Comparison of ENCODE assay signal across 9 cellular contexts in the genomic region with DNA sequence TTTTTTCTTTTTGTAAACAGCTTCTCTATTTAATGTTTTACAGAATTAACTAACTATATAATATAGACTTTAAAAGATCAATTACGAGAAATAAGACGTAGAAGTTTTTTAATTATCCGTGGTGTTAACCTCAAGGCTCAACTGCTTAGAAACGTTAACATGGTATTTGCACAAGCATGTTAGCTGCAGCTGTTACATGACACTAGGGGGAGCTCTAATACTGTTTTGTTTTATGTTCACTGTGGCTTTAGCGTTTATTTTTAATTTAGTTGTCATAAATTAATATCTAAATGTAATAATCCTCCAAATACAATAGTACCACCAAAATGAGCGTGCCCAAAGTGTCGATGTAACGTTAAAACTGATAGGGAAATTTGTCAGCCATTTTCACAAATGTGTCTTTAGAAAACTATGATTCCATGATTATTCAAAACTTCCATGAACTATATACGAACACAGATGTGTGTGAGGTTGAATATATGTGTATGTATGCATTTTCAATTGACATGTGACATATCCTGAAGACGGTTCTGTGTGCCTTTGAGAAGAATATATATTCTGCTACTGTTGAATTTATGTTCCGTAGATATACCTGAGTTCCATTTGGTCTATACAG.
A peak's percentile ranks its signal among the peaks of the same experiment; 100 is the strongest.
DNase-seq lines count a peak whose midpoint lies in the region; ATAC-seq, FAIRE-seq and TF ChIP-seq lines count a peak whose summit lies in the region.
"Had no signal": no experiment of that assay in that cellular context is flagged by ENCODE, and none has a peak within 500 bp of the region (broad histone marks: within the 10 kb centered on the region; RNA-seq: fewer than 3 reads in every experiment).

No MANE protein-coding gene starts in this region.

- no peaks in the 10 kb centered on the region for H3K4me1 Mint-ChIP-seq in activated T-cell treated with anti-CD3 and anti-CD28 coated beads, Interleukin-2, amount 50 U/mL, for 72 hours (ENCODE audit: low read depth)

- H2AFZ ChIP-seq in K562 (ENCODE audit: low read depth, low read length), result no peak overlapping the region

- H3K9me1 ChIP-seq in K562 (ENCODE audit: control insufficient read depth, insufficient read depth, low read length), result no peaks in the 10 kb centered on the region

- H3K27ac Mint-ChIP-seq in activated T-cell treated with anti-CD3 and anti-CD28 coated beads, Interleukin-2, amount 50 U/mL, for 72 hours, result no peak overlapping the region

- H3K4me1 ChIP-seq in K562 (replicated peaks in 1 of 2; ENCODE audit: control insufficient read depth in 2 of 2, insufficient read depth in 2 of 2, low read length in 2 of 2) (no peaks in the 10 kb centered on the region), liver (ENCODE audit: control insufficient read depth in 4 of 4, insufficient read depth in 4 of 4, low read length in 3 of 4) (no peaks in the 10 kb centered on the region)
- H3K4me1 ChIP-seq: BLaER1 treated with 17β-estradiol and CSF1 and Interleukin-3, amounts not matched to agents 10 nM and 100 nM had no signal

- DNase-seq in NCI-H1436 (lab: John Stamatoyannopoulos, UW), result peak; percentile 3
- no peak for DNase-seq in NCI-H1436 treated with DMSO at 0.1 percent for 48 hours (lab: John Stamatoyannopoulos, UW)
- DNase-seq in NCI-H1694 treated with DMSO at 0.1 percent for 48 hours (lab: John Stamatoyannopoulos, UW), result peak; percentile 26
- DNase-seq in K562 (ENCODE audit: extremely low read depth in 1 of 4, low spot score in 3 of 4), result peak; percentile 12 to 44 (median 24)
- DNase-seq in omental fat pad (ENCODE audit: low spot score), result no peak
- no peak for DNase-seq in activated T-cell treated with anti-CD3 and anti-CD28 coated beads, Interleukin-2, amount 50 U/mL, for 72 hours

- TF ChIP-seq RAD21 in K562 (CRISPR knock-in tag; conservative IDR thresholded peaks at IDR 0.05 in 1 of 2, IDR thresholded peaks at IDR 0.05 in 1 of 2) (peak; percentile 62 to 80), liver (IDR thresholded peaks at IDR 0.05) (peak; percentile 81 to 87)

- POLR2A ChIA-PET in K562 (lab: Yijun Ruan, JAX), result no interaction called here

- no peaks in the 10 kb centered on the region for H4K20me1 ChIP-seq in K562 (replicated peaks; ENCODE audit: control insufficient read depth, insufficient read depth, low read length)
- H4K20me1 ChIP-seq: BLaER1 treated with 17β-estradiol and CSF1 and Interleukin-3, amounts not matched to agents 10 nM and 100 nM had no signal

- H3K9ac ChIP-seq in K562 (ENCODE audit: insufficient read depth in 1 of 2, low read depth in 2 of 2, low read length in 2 of 2) (no peak overlapping the region), liver (ENCODE audit: low read depth in 1 of 2, low read length in 2 of 2) (peak overlapping the region in 1 of 2 donors; percentile 59)
- H3K9ac ChIP-seq: BLaER1 treated with 17β-estradiol and CSF1 and Interleukin-3, amounts not matched to agents 10 nM and 100 nM had no signal

- H3K4me3 ChIP-seq in K562 (no peak overlapping the region), liver (ENCODE audit: low read depth in 1 of 3, low read length in 3 of 3) (peak overlapping the region in 1 of 3 donors; percentile 33)
- H3K4me3 ChIP-seq: BLaER1 treated with 17β-estradiol and CSF1 and Interleukin-3, amounts not matched to agents 10 nM and 100 nM had no signal

- H3K9me3 ChIP-seq in K562 (replicated peaks; ENCODE audit: control insufficient read depth, insufficient read depth, low read depth, low read length), result no peaks in the 10 kb centered on the region
- no peaks in the 10 kb centered on the region for H3K9me3 ChIP-seq in liver (ENCODE audit: control insufficient read depth in 4 of 4, low read length in 3 of 4)
- H3K9me3 ChIP-seq: BLaER1 treated with 17β-estradiol and CSF1 and Interleukin-3, amounts not matched to agents 10 nM and 100 nM had no signal

- peak; percentile 79 for ATAC-seq in HG02610 (IDR thresholded peaks at IDR 0.05; ENCODE audit: unreplicated experiment)
- peak; percentile 64; the same call in 1 of the 3 replicates for ATAC-seq in K562
- ATAC-seq in omental fat pad (ENCODE audit: low FRiP score), result no peak
- no peak for ATAC-seq in activated T-cell treated with anti-CD3 and anti-CD28 coated beads, Interleukin-2, amount 50 U/mL, for 72 hours (replicated peaks in 1 of 2)

- H3K36me3 ChIP-seq in K562 (ENCODE audit: control insufficient read depth, insufficient read depth, low read length) (no peaks in the 10 kb centered on the region), liver (ENCODE audit: control insufficient read depth in 4 of 4, insufficient read depth in 3 of 4, low read depth in 1 of 4, low read length in 3 of 4) (no peaks in the 10 kb centered on the region)
- H3K36me3 ChIP-seq: BLaER1 treated with 17β-estradiol and CSF1 and Interleukin-3, amounts not matched to agents 10 nM and 100 nM had no signal

- no peak overlapping the region for H3K27ac ChIP-seq in K562 (ENCODE audit: extremely low read depth, low read depth, low read length)
- H3K27ac ChIP-seq in liver (ENCODE audit: low read depth in 1 of 2, low read length in 2 of 2), result no peak overlapping the region
- H3K27ac ChIP-seq: BLaER1 treated with 17β-estradiol and CSF1 and Interleukin-3, amounts not matched to agents 10 nM and 100 nM had no signal

- in situ Hi-C loops in K562 (cut with MboI), result no loop called here

- CTCF ChIA-PET in K562 (lab: Yijun Ruan, JAX; ENCODE audit: low intra/inter-chr PET ratio), result no interaction called here

- no peaks in the 10 kb centered on the region for H3K27me3 ChIP-seq in K562 (ENCODE audit: control insufficient read depth in 2 of 2, insufficient read depth in 2 of 2, low read length in 2 of 2)
- no peaks in the 10 kb centered on the region for H3K27me3 ChIP-seq in liver (ENCODE audit: control insufficient read depth in 4 of 4, insufficient read depth in 4 of 4, low read length in 3 of 4)
- H3K27me3 ChIP-seq: BLaER1 treated with 17β-estradiol and CSF1 and Interleukin-3, amounts not matched to agents 10 nM and 100 nM had no signal

- intact Hi-C loops in K562 (cut with micrococcal nuclease), result loop anchor here (5.0 to 10.0 kb wide), 2 partner anchors 801 to 1663 kb away; no protein-coding TSS in a partner anchor

- TF ChIP-seq POLR2A in K562 (conservative IDR thresholded peaks at IDR 0.05), result no peak

- WGBS in K562 (ENCODE audit: insufficient coverage, low coverage, missing lambda C conversion rate), result 2% methylated on average over 11 of the region's 11 CpGs
- WGBS in liver, result 10% methylated on average over 11 of the region's 11 CpGs

- H3K4me2 ChIP-seq in K562 (ENCODE audit: insufficient read depth, low read length), result no peak overlapping the region
- H3K4me2 ChIP-seq: BLaER1 treated with 17β-estradiol and CSF1 and Interleukin-3, amounts not matched to agents 10 nM and 100 nM had no signal

- TF ChIP-seq CTCF in K562 (IDR thresholded peaks at IDR 0.05 in 2 of 3, conservative IDR thresholded peaks at IDR 0.05 in 1 of 3; ENCODE audit: insufficient read depth in 2 of 3, low read depth in 1 of 3, low read length in 3 of 3) (peak; percentile 23 to 75 (median 67); a peak in 4 of 6 replicates), liver (IDR thresholded peaks at IDR 0.05; ENCODE audit: low read depth, low read length, missing input control) (peak; percentile 83), omental fat pad (IDR thresholded peaks at IDR 0.05) (no peak)

- H3K4me3 Mint-ChIP-seq in activated T-cell treated with anti-CD3 and anti-CD28 coated beads, Interleukin-2, amount 50 U/mL, for 72 hours, result no peak overlapping the region

- H3K9me3 Mint-ChIP-seq in activated T-cell treated with anti-CD3 and anti-CD28 coated beads, Interleukin-2, amount 50 U/mL, for 72 hours, result peaks cover 3 to 6% of the 10 kb centered on the region in 2 donors

- no peaks in the 10 kb centered on the region for H3K79me2 ChIP-seq in K562 (ENCODE audit: control insufficient read depth, insufficient read depth, low read length)

- H3K36me3 Mint-ChIP-seq in activated T-cell treated with anti-CD3 and anti-CD28 coated beads, Interleukin-2, amount 50 U/mL, for 72 hours (ENCODE audit: insufficient read depth in 2 of 2), result no peaks in the 10 kb centered on the region

- H3K27me3 Mint-ChIP-seq in activated T-cell treated with anti-CD3 and anti-CD28 coated beads, Interleukin-2, amount 50 U/mL, for 72 hours (ENCODE audit: low read depth), result no peaks in the 10 kb centered on the region

- BruUV-seq in K562 (replicated peaks; lab: Mats Ljungman, UMichigan), result no TSS peak

- FAIRE-seq in K562 (lab: Jason Lieb, UNC), result peak; percentile 78

- no peak for TF ChIP-seq EP300 in K562 (IDR thresholded peaks at IDR 0.05; ENCODE audit: low read length)

TF ChIP-seq in K562, 482 proteins besides CTCF, POLR2A, EP300 and RAD21 (continues in another document):
- TF ChIP-seq, protein P1, sequence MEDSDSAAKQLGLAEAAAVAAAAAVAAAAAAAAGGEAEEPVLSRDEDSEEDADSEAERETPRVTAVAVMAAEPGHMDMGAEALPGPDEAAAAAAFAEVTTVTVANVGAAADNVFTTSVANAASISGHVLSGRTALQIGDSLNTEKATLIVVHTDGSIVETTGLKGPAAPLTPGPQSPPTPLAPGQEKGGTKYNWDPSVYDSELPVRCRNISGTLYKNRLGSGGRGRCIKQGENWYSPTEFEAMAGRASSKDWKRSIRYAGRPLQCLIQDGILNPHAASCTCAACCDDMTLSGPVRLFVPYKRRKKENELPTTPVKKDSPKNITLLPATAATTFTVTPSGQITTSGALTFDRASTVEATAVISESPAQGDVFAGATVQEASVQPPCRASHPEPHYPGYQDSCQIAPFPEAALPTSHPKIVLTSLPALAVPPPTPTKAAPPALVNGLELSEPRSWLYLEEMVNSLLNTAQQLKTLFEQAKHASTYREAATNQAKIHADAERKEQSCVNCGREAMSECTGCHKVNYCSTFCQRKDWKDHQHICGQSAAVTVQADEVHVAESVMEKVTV (CRISPR knock-in tag; IDR thresholded peaks at IDR 0.05), result peak; percentile 63
- no peak for TF ChIP-seq HIVEP1 (CRISPR knock-in tag; IDR thresholded peaks at IDR 0.05)
- TF ChIP-seq TAF7 (tag; IDR thresholded peaks at IDR 0.05), result no peak
- TF ChIP-seq STAG1 (CRISPR knock-in tag; IDR thresholded peaks at IDR 0.05; ENCODE audit: borderline replicate concordance), result no peak

TF ChIP-seq in liver, 16 proteins besides CTCF, POLR2A, EP300 and RAD21:
- TF ChIP-seq HNF4G (IDR thresholded peaks at IDR 0.05) (no peak), RXRA (IDR thresholded peaks at IDR 0.05) (no peak), YY1 (IDR thresholded peaks at IDR 0.05) (peak; percentile 27), JUND (IDR thresholded peaks at IDR 0.05) (no peak)
TF ChIP-seq in liver: peak in this region for 1.

Comparison
In these comparisons a context has a peak if more than half of its experiments do, and no peak if none do; other contexts are left out.
1. DNase-seq: peak in NCI-H1436 (single experiment), NCI-H1694 treated with DMSO at 0.1 percent for 48 hours (single experiment) and K562 (4 of 4); none in NCI-H1436 treated with DMSO at 0.1 percent for 48 hours (single experiment), omental fat pad (single experiment) and activated T-cell treated with anti-CD3 and anti-CD28 coated beads, Interleukin-2, amount 50 U/mL, for 72 hours (0 of 2).
2. ATAC-seq: peak in HG02610 (single experiment) and K562 (single experiment); none in omental fat pad (single experiment) and activated T-cell treated with anti-CD3 and anti-CD28 coated beads, Interleukin-2, amount 50 U/mL, for 72 hours (0 of 2).
3. CTCF ChIP-seq: peak in K562 (3 of 3) and liver (single experiment); none in omental fat pad (0 of 3).